19 cellular contexts compared by ENCODE assay signal in the genomic region with DNA sequence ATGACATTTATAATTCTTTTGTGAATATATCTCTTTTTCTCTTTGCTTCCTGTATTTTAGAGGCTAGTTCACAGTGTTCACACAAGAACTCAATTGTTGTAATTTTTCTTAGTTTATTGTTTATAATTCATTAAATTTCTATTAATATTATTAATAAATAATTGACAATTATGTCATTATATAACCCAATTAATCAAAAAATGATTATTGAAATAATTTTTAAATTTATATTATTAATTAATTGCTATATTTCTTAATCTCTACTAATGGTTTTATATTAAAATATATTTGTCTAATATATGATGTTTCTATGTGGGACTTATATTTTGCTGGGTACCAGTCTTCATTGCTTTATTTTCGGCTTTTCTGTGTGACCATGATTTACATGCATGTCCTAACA.
DNase-seq lines count a peak whose midpoint lies in the region; ATAC-seq, FAIRE-seq and TF ChIP-seq lines count a peak whose summit lies in the region.
"Had no signal": no experiment of that assay in that cellular context is flagged by ENCODE, and none has a peak within 500 bp of the region (broad histone marks: within the 10 kb centered on the region; RNA-seq: fewer than 3 reads in every experiment).

No MANE protein-coding gene starts in this region.

- intact Hi-C loops in kidney (cut with DNase I), result no loop called here
- intact Hi-C loops in lower lobe of right lung (cut with DNase I), result no loop called here

- FAIRE-seq in RCC 7860 (lab: Jason Lieb, UNC), result peak; percentile 85
- FAIRE-seq in colon (lab: Jason Lieb, UNC), result peak; percentile 74
- FAIRE-seq in kidney (lab: Jason Lieb, UNC), result peak; percentile 23
- FAIRE-seq: GM12878 had no signal

- H3K36me3 ChIP-seq in kidney (ENCODE audit: control insufficient read depth in 1 of 2, insufficient read depth in 2 of 2, low read length in 2 of 2) (no peaks in the 10 kb centered on the region), lower lobe of right lung (no peaks in the 10 kb centered on the region)
- H3K36me3 ChIP-seq: BLaER1, HAP-1 had no signal

- ATAC-seq in GM18907 (IDR thresholded peaks at IDR 0.05; ENCODE audit: unreplicated experiment) (no peak), lower lobe of right lung (no peak), GM18868 (IDR thresholded peaks at IDR 0.05; ENCODE audit: unreplicated experiment) (no peak)
- ATAC-seq: CD8-positive, alpha-beta T cell; GM12878 had no signal

- no peaks in the 10 kb centered on the region for H3K9me3 ChIP-seq in kidney (ENCODE audit: control insufficient read depth in 1 of 2, low read length in 2 of 2)
- H3K9me3 ChIP-seq in lower lobe of right lung, result no peaks in the 10 kb centered on the region
- H3K9me3 ChIP-seq: BLaER1, Caco-2, HAP-1 had no signal

- DNase-seq in RCC 7860 (ENCODE audit: low spot score) (no peak), kidney (no peak), NCI-H1048 (lab: John Stamatoyannopoulos, UW) (no peak), lower lobe of right lung (no peak)
- DNase-seq: Caco-2; CD4-positive, CD25-positive, alpha-beta regulatory T cell; CD8-positive, alpha-beta T cell; DMS153; DND-41; GDM1; GOT3; HFFc6 had no signal

- no peaks in the 10 kb centered on the region for H3K4me1 ChIP-seq in kidney (ENCODE audit: control insufficient read depth in 1 of 2, insufficient read depth in 1 of 2, low read depth in 1 of 2, low read length in 2 of 2)
- no peaks in the 10 kb centered on the region for H3K4me1 ChIP-seq in lower lobe of right lung
- H3K4me1 ChIP-seq: BLaER1, Caco-2, HAP-1 had no signal

- H3K27ac ChIP-seq in kidney (ENCODE audit: low read depth in 2 of 2, low read length in 2 of 2) (no peak overlapping the region), lower lobe of right lung (no peak overlapping the region)
- H3K27ac ChIP-seq: BLaER1, C4-2B had no signal

- TF ChIP-seq CTCF in kidney (IDR thresholded peaks at IDR 0.05; ENCODE audit: borderline replicate concordance, extremely low read depth, insufficient read depth) (no peak), lower lobe of right lung (IDR thresholded peaks at IDR 0.05) (no peak)

- no peak overlapping the region for H3K9ac ChIP-seq in kidney (ENCODE audit: low read length in 2 of 2)
- H3K9ac ChIP-seq: BLaER1 had no signal

- no peaks in the 10 kb centered on the region for H3K27me3 ChIP-seq in lower lobe of right lung (ENCODE audit: low read depth)
- H3K27me3 ChIP-seq: BLaER1 had no signal

- H3K4me3 ChIP-seq in kidney (ENCODE audit: low read length in 2 of 2), result no peak overlapping the region
- no peak overlapping the region for H3K4me3 ChIP-seq in lower lobe of right lung
- H3K4me3 ChIP-seq: BLaER1, GM12878, HAP-1 had no signal
